32 cellular contexts compared by ENCODE assay signal in genomic region chr12:28231248-28231647, GRCh38.
"Had no signal": no experiment of that assay in that cellular context is flagged by ENCODE, and none has a peak within 500 bp of the region (broad histone marks: within the 10 kb centered on the region; RNA-seq: fewer than 3 reads in every experiment).

No MANE protein-coding gene starts in this region.

- H3K4me1 ChIP-seq: prostate gland, testis had no signal

- H3K9me3 Mint-ChIP-seq: immature natural killer cell; neural crest cell; stimulated activated memory B cell treated with anti-CD40 and anti-IgM and Interleukin-4, amounts not matched to agents 10 μg/mL and 1 μg/mL and 100 μg/mL, for 72 hours had no signal

- H3K36me3 ChIP-seq: left lung, lower lobe of right lung, pancreas, prostate gland, thyroid gland, upper lobe of right lung had no signal

- H3K27me3 ChIP-seq: left lung, pancreas, testis, thyroid gland, upper lobe of right lung had no signal

- H3K27ac ChIP-seq: left lung, lower lobe of right lung, pancreas, testis, thyroid gland, upper lobe of right lung had no signal

- H3K4me3 ChIP-seq: left lung, lower lobe of right lung, pancreas, prostate gland, testis, thyroid gland, upper lobe of right lung had no signal

- H3K27ac Mint-ChIP-seq: immature natural killer cell; mesothelial cell of epicardium; naive B cell; nephron; stimulated activated memory B cell treated with anti-CD40 and anti-IgM and Interleukin-4, amounts not matched to agents 10 μg/mL and 1 μg/mL and 100 μg/mL, for 72 hours; stimulated activated naive CD8-positive, alpha-beta T cell treated with anti-CD3 and anti-CD28 coated beads, Interleukin-15, amount 100 ng/mL, for 72 hours had no signal

- ATAC-seq: left colon; left lung; lower lobe of right lung; pancreas; right cardiac atrium; sciatic nerve; stimulated activated memory B cell treated with anti-CD40 and anti-IgM and Interleukin-4, amounts not matched to agents 10 μg/mL and 1 μg/mL and 100 μg/mL, for 72 hours; stimulated activated naive CD8-positive, alpha-beta T cell treated with anti-CD3 and anti-CD28 coated beads, Interleukin-15, amount 100 ng/mL, for 72 hours; upper lobe of right lung had no signal

- H3K4me3 Mint-ChIP-seq: immature natural killer cell; mesothelial cell of epicardium; naive B cell; nephron; neural crest cell; stimulated activated memory B cell treated with anti-CD40 and anti-IgM and Interleukin-4, amounts not matched to agents 10 μg/mL and 1 μg/mL and 100 μg/mL, for 72 hours; stimulated activated naive CD8-positive, alpha-beta T cell treated with anti-CD3 and anti-CD28 coated beads, Interleukin-15, amount 100 ng/mL, for 72 hours had no signal

- H3K4me1 Mint-ChIP-seq: nephron, neural crest cell had no signal

- FAIRE-seq: pancreas, small intestine, urothelium cell line had no signal

- DNase-seq: hypothalamus; immature natural killer cell; kidney; left colon; left lung; lower lobe of right lung; mesendoderm; naive B cell; nucleus accumbens; pancreas; posterior cingulate gyrus; retina; right cardiac atrium; small intestine; stimulated activated CD4-positive, alpha-beta T cell treated with anti-CD3 and anti-CD28 coated beads, Interleukin-1b, Interleukin-23, amount 100 ng/mL, for 48 hours; stimulated activated CD4-positive, alpha-beta T cell treated with anti-CD3 and anti-CD28 coated beads, Interleukin-2, amount 100 ng/mL, for 48 hours; stimulated activated CD4-positive, alpha-beta T cell treated with anti-CD3 and anti-CD28 coated beads, Interleukin-4, amount 100 ng/mL, for 4 hours; stimulated activated CD8-positive, alpha-beta memory T cell treated with anti-CD3 and anti-CD28 coated beads, Interleukin-4, amount 100 ng/mL, for 48 hours; stimulated activated naive CD4-positive, alpha-beta T cell treated with Interleukin-2 at 50 U/mL for 16 hours; stimulated activated naive CD8-positive, alpha-beta T cell treated with anti-CD3 and anti-CD28 coated beads, Interleukin-15, amount 100 ng/mL, for 72 hours; substantia nigra; testis; thyroid gland; trophoblast cell; upper lobe of right lung had no signal

- H3K9me3 ChIP-seq: left lung, lower lobe of right lung, pancreas, prostate gland, testis, thyroid gland, upper lobe of right lung had no signal

- H3K27me3 Mint-ChIP-seq: naive B cell; stimulated activated memory B cell treated with anti-CD40 and anti-IgM and Interleukin-4, amounts not matched to agents 10 μg/mL and 1 μg/mL and 100 μg/mL, for 72 hours; stimulated activated naive CD8-positive, alpha-beta T cell treated with anti-CD3 and anti-CD28 coated beads, Interleukin-15, amount 100 ng/mL, for 72 hours had no signal
